Comparison of ENCODE assay signal across 23 cellular contexts in genomic region chr1:116804736-116805135, GRCh38. TPM values are rescaled to one million over a fixed set of nuclear protein-coding genes. Genes with fewer than 3 reads are reported as not detected.
DNase-seq lines count a peak whose midpoint lies in the region; ATAC-seq and TF ChIP-seq lines count a peak whose summit lies in the region.
"Had no signal": no experiment of that assay in that cellular context is flagged by ENCODE, and none has a peak within 500 bp of the region (broad histone marks: within the 10 kb centered on the region; RNA-seq: fewer than 3 reads in every experiment).

No MANE protein-coding gene starts in this region.

- peaks cover 0 to 9% (median 4%) of the 10 kb centered on the region in 8 donors for H3K9me3 Mint-ChIP-seq in CD4-positive, alpha-beta memory T cell
- no peaks in the 10 kb centered on the region for H3K9me3 Mint-ChIP-seq in GM23338
- H3K9me3 Mint-ChIP-seq in activated CD8-positive, alpha-beta T cell treated with anti-CD3 and anti-CD28 coated beads for 36 hours, result peaks cover 2% of the 10 kb centered on the region
- H3K9me3 Mint-ChIP-seq: IgD-negative memory B cell, naive B cell had no signal

- H3K36me3 Mint-ChIP-seq in CD4-positive, alpha-beta memory T cell, result peaks cover 5 to 22% of the 10 kb centered on the region in 2 donors
- no peaks in the 10 kb centered on the region for H3K36me3 Mint-ChIP-seq in GM23338 (ENCODE audit: low read depth)
- peaks cover 58% of the 10 kb centered on the region for H3K36me3 Mint-ChIP-seq in activated CD8-positive, alpha-beta T cell treated with anti-CD3 and anti-CD28 coated beads for 36 hours (ENCODE audit: low read depth)
- H3K36me3 Mint-ChIP-seq: IgD-negative memory B cell, naive B cell had no signal

- peak overlapping the region; percentile 48; the same call in 1 of the 2 replicates for H2AFZ ChIP-seq in GM23338

- DNase-seq in CD4-positive, alpha-beta memory T cell, result no peak
- DNase-seq in GM23338 (ENCODE audit: low spot score), result no peak
- peak; percentile 50 for DNase-seq in activated CD8-positive, alpha-beta T cell treated with anti-CD3 and anti-CD28 coated beads for 36 hours
- peak; percentile 50 for DNase-seq in esophagus muscularis mucosa (ENCODE audit: extremely low spot score)
- DNase-seq in hepatic stellate cell (ENCODE audit: low spot score), result no peak
- DNase-seq in mucosa of descending colon, result no peak
- DNase-seq in lower lobe of right lung, result no peak
- DNase-seq: dorsolateral prefrontal cortex; naive B cell; NCI-H2081; NCI-H510A treated with DMSO at 0.1 percent for 48 hours; SJCRH30; stimulated activated CD4-positive, alpha-beta T cell treated with anti-CD3 and anti-CD28 coated beads, Interleukin-4, amount 100 ng/mL, for 4 hours; T1000 had no signal

- peak overlapping the region; percentile 89 to 99 (median 98) for H3K27ac Mint-ChIP-seq in CD4-positive, alpha-beta memory T cell
- H3K27ac Mint-ChIP-seq in GM23338, result no peak overlapping the region
- peak overlapping the region; percentile 91 for H3K27ac Mint-ChIP-seq in activated CD8-positive, alpha-beta T cell treated with anti-CD3 and anti-CD28 coated beads for 36 hours
- H3K27ac Mint-ChIP-seq: B cell, IgD-negative memory B cell had no signal

- peaks cover 80 to 99% (median 86%) of the 10 kb centered on the region in 4 donors for H3K4me1 Mint-ChIP-seq in CD4-positive, alpha-beta memory T cell
- peaks cover 17% of the 10 kb centered on the region for H3K4me1 Mint-ChIP-seq in GM23338
- peaks cover 77% of the 10 kb centered on the region for H3K4me1 Mint-ChIP-seq in activated CD8-positive, alpha-beta T cell treated with anti-CD3 and anti-CD28 coated beads for 36 hours (ENCODE audit: low read depth)
- H3K4me1 Mint-ChIP-seq: B cell, naive B cell had no signal

- no peak for TF ChIP-seq CTCF in GM23338 (conservative IDR thresholded peaks at IDR 0.05; ENCODE audit: low read depth in 2 of 2)
- no peak for TF ChIP-seq CTCF in activated CD8-positive, alpha-beta T cell treated with anti-CD3 and anti-CD28 coated beads for 36 hours (IDR thresholded peaks at IDR 0.05)
- TF ChIP-seq CTCF in esophagus muscularis mucosa (IDR thresholded peaks at IDR 0.05), result no peak
- no peak for TF ChIP-seq CTCF in mucosa of descending colon (IDR thresholded peaks at IDR 0.05)
- no peak for TF ChIP-seq CTCF in lower lobe of right lung (IDR thresholded peaks at IDR 0.05)

- peaks cover 98% of the 10 kb centered on the region for H3K4me1 ChIP-seq in CD4-positive, alpha-beta memory T cell (ENCODE audit: insufficient read depth, low read length)
- H3K4me1 ChIP-seq in GM23338 (ENCODE audit: insufficient read depth) (peaks cover 17% of the 10 kb centered on the region), esophagus muscularis mucosa (no peaks in the 10 kb centered on the region), mucosa of descending colon (ENCODE audit: low read depth) (no peaks in the 10 kb centered on the region), lower lobe of right lung (no peaks in the 10 kb centered on the region)
- H3K4me1 ChIP-seq: tibial nerve had no signal

- ATAC-seq in GM23338 (no peak), HG02610 (IDR thresholded peaks at IDR 0.05; ENCODE audit: unreplicated experiment) (no peak), mucosa of descending colon (no peak), lower lobe of right lung (no peak)
- peak; percentile 8 for ATAC-seq in activated CD8-positive, alpha-beta T cell treated with anti-CD3 and anti-CD28 coated beads for 36 hours
- ATAC-seq: esophagus mucosa had no signal

- peak overlapping the region; percentile 76 to 96 (median 85) for H3K4me3 Mint-ChIP-seq in CD4-positive, alpha-beta memory T cell
- no peak overlapping the region for H3K4me3 Mint-ChIP-seq in GM23338
- H3K4me3 Mint-ChIP-seq in activated CD8-positive, alpha-beta T cell treated with anti-CD3 and anti-CD28 coated beads for 36 hours, result peak overlapping the region; percentile 94
- H3K4me3 Mint-ChIP-seq: B cell, IgD-negative memory B cell, naive B cell had no signal

- POLR2A ChIA-PET in CD4-positive, alpha-beta memory T cell (lab: Charles Lee; ENCODE audit: partially characterized antibody), result interaction anchor here (1.3 to 21.5 kb wide), 6 partner anchors 9 to 255 kb away, joined by 4 to 1208 read pairs (median 146); partner anchors contain the start of genes CD2 and TTF2
- POLR2A ChIA-PET in activated CD8-positive, alpha-beta T cell treated with anti-CD3 and anti-CD28 coated beads for 36 hours (lab: Charles Lee), result interaction anchor here (0.7 to 11.9 kb wide), 11 partner anchors 8 to 256 kb away, joined by 3 to 520 read pairs (median 7); partner anchors contain the start of genes CD2 and TTF2

- TF ChIP-seq EP300 in esophagus muscularis mucosa (IDR thresholded peaks at IDR 0.05), result no peak

- CTCF ChIA-PET in CD4-positive, alpha-beta memory T cell (lab: Charles Lee; ENCODE audit: partially characterized antibody), result interaction anchor here (1.0 to 13.0 kb wide), 8 partner anchors 10 to 66 kb away, joined by 3 to 276 read pairs (median 4); partner anchors contain the start of gene CD2
- CTCF ChIA-PET in activated CD8-positive, alpha-beta T cell treated with anti-CD3 and anti-CD28 coated beads for 36 hours (lab: Charles Lee), result interaction anchor here (1.0 to 7.2 kb wide), 6 partner anchors 10 to 80 kb away, joined by 3 to 109 read pairs (median 6); no protein-coding TSS in a partner anchor

- intact Hi-C loops in CD4-positive, alpha-beta memory T cell (cut with micrococcal nuclease), result no loop called here
- intact Hi-C loops in activated CD8-positive, alpha-beta T cell treated with anti-CD3 and anti-CD28 coated beads for 36 hours (cut with micrococcal nuclease), result no loop called here
- intact Hi-C loops in esophagus muscularis mucosa (cut with DNase I), result no loop called here
- intact Hi-C loops in mucosa of descending colon (cut with DNase I, micrococcal nuclease), result no loop called here
- intact Hi-C loops in lower lobe of right lung (cut with DNase I), result no loop called here

- H3K27ac ChIP-seq in CD4-positive, alpha-beta memory T cell (ENCODE audit: low read depth, low read length), result peak overlapping the region; percentile 80
- H3K27ac ChIP-seq in GM23338 (ENCODE audit: low read depth), result no peak overlapping the region
- no peak overlapping the region for H3K27ac ChIP-seq in esophagus muscularis mucosa (replicated peaks in 1 of 4)
- no peak overlapping the region for H3K27ac ChIP-seq in lower lobe of right lung
- H3K27ac ChIP-seq: dorsolateral prefrontal cortex, SJCRH30, tibial nerve had no signal

- H3F3A ChIP-seq in GM23338 (replicated peaks; ENCODE audit: low read depth), result no peaks in the 10 kb centered on the region

- no peak overlapping the region for H3K4me2 ChIP-seq in GM23338

- H3K4me3 ChIP-seq in CD4-positive, alpha-beta memory T cell (ENCODE audit: low read length in 2 of 2), result peak overlapping the region; percentile 12 to 17
- H3K4me3 ChIP-seq in GM23338, result no peak overlapping the region
- no peak overlapping the region for H3K4me3 ChIP-seq in esophagus muscularis mucosa
- H3K4me3 ChIP-seq in mucosa of descending colon, result no peak overlapping the region
- H3K4me3 ChIP-seq in lower lobe of right lung, result no peak overlapping the region
- H3K4me3 ChIP-seq: dorsolateral prefrontal cortex, lung, SJCRH30, skin epidermis, tibial nerve had no signal

- no peaks in the 10 kb centered on the region for H3K9me3 ChIP-seq in CD4-positive, alpha-beta memory T cell (ENCODE audit: control insufficient read depth in 1 of 2, low read length in 2 of 2)
- H3K9me3 ChIP-seq in esophagus muscularis mucosa, result no peaks in the 10 kb centered on the region
- no peaks in the 10 kb centered on the region for H3K9me3 ChIP-seq in mucosa of descending colon
- no peaks in the 10 kb centered on the region for H3K9me3 ChIP-seq in lower lobe of right lung
- H3K9me3 ChIP-seq: SJCRH30, tibial nerve had no signal

- no peaks in the 10 kb centered on the region for H3K27me3 ChIP-seq in CD4-positive, alpha-beta memory T cell (ENCODE audit: insufficient read depth, low read length)
- H3K27me3 ChIP-seq in GM23338 (ENCODE audit: insufficient read depth) (no peaks in the 10 kb centered on the region), esophagus muscularis mucosa (no peaks in the 10 kb centered on the region), lower lobe of right lung (ENCODE audit: low read depth) (no peaks in the 10 kb centered on the region)
- H3K27me3 ChIP-seq: dorsolateral prefrontal cortex, SJCRH30, tibial nerve had no signal

- H3K27me3 Mint-ChIP-seq in CD4-positive, alpha-beta memory T cell, result no peaks in the 10 kb centered on the region
- no peaks in the 10 kb centered on the region for H3K27me3 Mint-ChIP-seq in GM23338 (ENCODE audit: insufficient read depth, low read depth, poor library complexity)
- H3K27me3 Mint-ChIP-seq in activated CD8-positive, alpha-beta T cell treated with anti-CD3 and anti-CD28 coated beads for 36 hours, result no peaks in the 10 kb centered on the region

- no peaks in the 10 kb centered on the region for H3K36me3 ChIP-seq in CD4-positive, alpha-beta memory T cell (ENCODE audit: insufficient read depth, low read length)
- H3K36me3 ChIP-seq in GM23338 (ENCODE audit: insufficient read depth) (no peaks in the 10 kb centered on the region), esophagus muscularis mucosa (no peaks in the 10 kb centered on the region), mucosa of descending colon (ENCODE audit: low read depth) (no peaks in the 10 kb centered on the region), lower lobe of right lung (no peaks in the 10 kb centered on the region)
- H3K36me3 ChIP-seq: SJCRH30, tibial nerve had no signal

- no peaks in the 10 kb centered on the region for H4K20me1 ChIP-seq in GM23338 (replicated peaks; ENCODE audit: insufficient read depth)

- no peak for TF ChIP-seq POLR2A in esophagus muscularis mucosa (IDR thresholded peaks at IDR 0.05; ENCODE audit: low read depth)

- no peaks in the 10 kb centered on the region for H3K79me2 ChIP-seq in GM23338 (replicated peaks; ENCODE audit: insufficient read depth)

- H3K9me2 ChIP-seq in GM23338 (ENCODE audit: insufficient read depth), result peaks cover 5% of the 10 kb centered on the region

- 91% methylated on average over 2 of the region's 2 CpGs for WGBS in esophagus muscularis mucosa

TF ChIP-seq in GM23338, 12 proteins besides CTCF, POLR2A, EP300 and RAD21 (continues in another document):
- TF ChIP-seq ZNF114 (CRISPR knock-in tag; IDR thresholded peaks at IDR 0.05) (no peak), NANOG (IDR thresholded peaks at IDR 0.05; ENCODE audit: borderline replicate concordance) (no peak), EZH2 (IDR thresholded peaks at IDR 0.05; ENCODE audit: low read depth, unreplicated experiment) (no peak)

RNA-seq across cellular contexts. Expression of gene CD2, which starts 50.5 kb away (rescaled TPM):
- total RNA-seq in CD4-positive, alpha-beta memory T cell, result 100 to 1,000 TPM; 305 to 316 TPM
- 100 to 1,000 TPM; 409 to 471 TPM for polyA plus RNA-seq in CD4-positive, alpha-beta memory T cell
- total RNA-seq in GM23338 (2014; rRNA removed; shearing (Covaris generic)), result not detected in 2 replicates
- polyA plus RNA-seq in GM23338 (2016; fragmentation: Nextera tagmentation; extraction: Ambion mirVana), result not detected in 2 replicates
- 100 to 1,000 TPM; 217 to 220 TPM for total RNA-seq in activated CD8-positive, alpha-beta T cell treated with anti-CD3 and anti-CD28 coated beads for 36 hours
- total RNA-seq in esophagus muscularis mucosa (1 to 10 TPM in 2 of 4 donors, under 1 TPM in 2; 0.42 to 4.3 (median 0.90) TPM), mucosa of descending colon (1 to 10 TPM; 4.1 to 7.7 (median 5.4) TPM), lower lobe of right lung (9.8 TPM)
- total RNA-seq: glomerular endothelial cell, OCI-LY7, SJCRH30 had no signal

Comparison
In these comparisons a context has a peak if more than half of its experiments do, and no peak if none do; other contexts are left out.
1. DNase-seq: peak in activated CD8-positive, alpha-beta T cell treated with anti-CD3 and anti-CD28 coated beads for 36 hours (single experiment) and esophagus muscularis mucosa (single experiment); none in CD4-positive, alpha-beta memory T cell (0 of 5), GM23338 (single experiment), hepatic stellate cell (single experiment), mucosa of descending colon (0 of 3) and lower lobe of right lung (single experiment).
2. H3K4me3 ChIP-seq: peak in CD4-positive, alpha-beta memory T cell (2 of 2); none in GM23338 (single experiment), esophagus muscularis mucosa (0 of 4), mucosa of descending colon (single experiment) and lower lobe of right lung (single experiment).
3. RNA of gene CD2, which starts 50.5 kb away (total RNA-seq): 305 to 316 TPM in CD4-positive, alpha-beta memory T cell and 217 to 220 TPM in activated CD8-positive, alpha-beta T cell treated with anti-CD3 and anti-CD28 coated beads for 36 hours; 9.8 TPM in lower lobe of right lung (single experiment), 4.1 to 7.7 TPM in mucosa of descending colon, 0.42 to 4.3 TPM in esophagus muscularis mucosa and not detected in GM23338; every median in the first group is over 10 times any median in the second.